In genomic region chr19:7897289-7897688, GRCh38 we compare ENCODE assay signal across 1 cellular context.
A peak's percentile ranks its signal among the peaks of the same experiment; 100 is the strongest.
TF ChIP-seq lines count a peak whose summit lies in the region.

No MANE protein-coding gene starts in this region.

TF ChIP-seq in HepG2, 621 proteins besides CTCF, POLR2A, EP300 and RAD21 (continued from another document and continues in another):
- TF ChIP-seq DDIT3 (CRISPR knock-in tag; IDR thresholded peaks at IDR 0.05) = no peak
- peak; percentile 73 for TF ChIP-seq GATAD2A (CRISPR knock-in tag; IDR thresholded peaks at IDR 0.05)
- no peak for TF ChIP-seq ZNF850 (CRISPR knock-in tag; conservative IDR thresholded peaks at IDR 0.05)
- TF ChIP-seq ZNF501 (CRISPR knock-in tag; IDR thresholded peaks at IDR 0.05) = peak; percentile 53; the same call in 1 of the 2 replicates
- TF ChIP-seq ZNF740 (CRISPR knock-in tag; IDR thresholded peaks at IDR 0.05) = no peak
- TF ChIP-seq, protein P1, sequence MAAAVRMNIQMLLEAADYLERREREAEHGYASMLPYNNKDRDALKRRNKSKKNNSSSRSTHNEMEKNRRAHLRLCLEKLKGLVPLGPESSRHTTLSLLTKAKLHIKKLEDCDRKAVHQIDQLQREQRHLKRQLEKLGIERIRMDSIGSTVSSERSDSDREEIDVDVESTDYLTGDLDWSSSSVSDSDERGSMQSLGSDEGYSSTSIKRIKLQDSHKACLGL (CRISPR knock-in tag; IDR thresholded peaks at IDR 0.05) = no peak
- TF ChIP-seq SOX6 (IDR thresholded peaks at IDR 0.05) = no peak
- TF ChIP-seq SOX6 (CRISPR knock-in tag; IDR thresholded peaks at IDR 0.05) = peak; percentile 74
- TF ChIP-seq TEAD3 (CRISPR knock-in tag; optimal IDR thresholded peaks at IDR 0.05; ENCODE audit: borderline replicate concordance) = peak; percentile 33
- no peak for TF ChIP-seq ZBTB7A (CRISPR knock-in tag; IDR thresholded peaks at IDR 0.05)
- no peak for TF ChIP-seq ZNF484 (CRISPR knock-in tag; IDR thresholded peaks at IDR 0.05; ENCODE audit: borderline replicate concordance, low read depth)
- 0 out of 2 replicates have a peak, but pooled peaks have one; percentile 33 for TF ChIP-seq ZNF142 (CRISPR knock-in tag; IDR thresholded peaks at IDR 0.05)
- no peak for TF ChIP-seq ZNF44 (CRISPR knock-in tag; IDR thresholded peaks at IDR 0.05)
- no peak for TF ChIP-seq ZNF761 (CRISPR knock-in tag; conservative IDR thresholded peaks at IDR 0.05)
- peak; percentile 44 for TF ChIP-seq FOXA3 (CRISPR knock-in tag; IDR thresholded peaks at IDR 0.05)
- no peak for TF ChIP-seq CC2D1A (CRISPR knock-in tag; IDR thresholded peaks at IDR 0.05)
- TF ChIP-seq ZMYM4 (CRISPR knock-in tag; IDR thresholded peaks at IDR 0.05) = peak; percentile 54; the same call in 1 of the 2 replicates
- no peak for TF ChIP-seq KAT2B (IDR thresholded peaks at IDR 0.05; ENCODE audit: borderline replicate concordance, low read depth, low read length)
- 0 out of 2 replicates have a peak, but pooled peaks have one; percentile 45 for TF ChIP-seq ZNF234 (CRISPR knock-in tag; conservative IDR thresholded peaks at IDR 0.05)
- no peak for TF ChIP-seq ZNF296 (CRISPR knock-in tag; conservative IDR thresholded peaks at IDR 0.05)
- TF ChIP-seq, protein P2, sequence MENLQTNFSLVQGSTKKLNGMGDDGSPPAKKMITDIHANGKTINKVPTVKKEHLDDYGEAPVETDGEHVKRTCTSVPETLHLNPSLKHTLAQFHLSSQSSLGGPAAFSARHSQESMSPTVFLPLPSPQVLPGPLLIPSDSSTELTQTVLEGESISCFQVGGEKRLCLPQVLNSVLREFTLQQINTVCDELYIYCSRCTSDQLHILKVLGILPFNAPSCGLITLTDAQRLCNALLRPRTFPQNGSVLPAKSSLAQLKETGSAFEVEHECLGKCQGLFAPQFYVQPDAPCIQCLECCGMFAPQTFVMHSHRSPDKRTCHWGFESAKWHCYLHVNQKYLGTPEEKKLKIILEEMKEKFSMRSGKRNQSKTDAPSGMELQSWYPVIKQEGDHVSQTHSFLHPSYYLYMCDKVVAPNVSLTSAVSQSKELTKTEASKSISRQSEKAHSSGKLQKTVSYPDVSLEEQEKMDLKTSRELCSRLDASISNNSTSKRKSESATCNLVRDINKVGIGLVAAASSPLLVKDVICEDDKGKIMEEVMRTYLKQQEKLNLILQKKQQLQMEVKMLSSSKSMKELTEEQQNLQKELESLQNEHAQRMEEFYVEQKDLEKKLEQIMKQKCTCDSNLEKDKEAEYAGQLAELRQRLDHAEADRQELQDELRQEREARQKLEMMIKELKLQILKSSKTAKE (CRISPR knock-in tag; IDR thresholded peaks at IDR 0.05; ENCODE audit: borderline replicate concordance) = no peak
- TF ChIP-seq DMAP1 (CRISPR knock-in tag; IDR thresholded peaks at IDR 0.05) = no peak; the same call in 1 of the 2 replicates
- no peak for TF ChIP-seq XRCC5 (optimal IDR thresholded peaks at IDR 0.05; ENCODE audit: low read length)
- TF ChIP-seq TP53 (CRISPR knock-in tag; conservative IDR thresholded peaks at IDR 0.05) = no peak
- TF ChIP-seq ZKSCAN1 (IDR thresholded peaks at IDR 0.05; ENCODE audit: low read length) = peak; percentile 22; the same call in 1 of the 2 replicates
- TF ChIP-seq, protein P3, sequence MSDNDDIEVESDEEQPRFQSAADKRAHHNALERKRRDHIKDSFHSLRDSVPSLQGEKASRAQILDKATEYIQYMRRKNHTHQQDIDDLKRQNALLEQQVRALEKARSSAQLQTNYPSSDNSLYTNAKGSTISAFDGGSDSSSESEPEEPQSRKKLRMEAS (IDR thresholded peaks at IDR 0.05) = no peak
- TF ChIP-seq ATF6 (CRISPR knock-in tag; conservative IDR thresholded peaks at IDR 0.05) = no peak
- TF ChIP-seq JDP2 (CRISPR knock-in tag; IDR thresholded peaks at IDR 0.05; ENCODE audit: borderline replicate concordance) = no peak
- TF ChIP-seq, protein P4, sequence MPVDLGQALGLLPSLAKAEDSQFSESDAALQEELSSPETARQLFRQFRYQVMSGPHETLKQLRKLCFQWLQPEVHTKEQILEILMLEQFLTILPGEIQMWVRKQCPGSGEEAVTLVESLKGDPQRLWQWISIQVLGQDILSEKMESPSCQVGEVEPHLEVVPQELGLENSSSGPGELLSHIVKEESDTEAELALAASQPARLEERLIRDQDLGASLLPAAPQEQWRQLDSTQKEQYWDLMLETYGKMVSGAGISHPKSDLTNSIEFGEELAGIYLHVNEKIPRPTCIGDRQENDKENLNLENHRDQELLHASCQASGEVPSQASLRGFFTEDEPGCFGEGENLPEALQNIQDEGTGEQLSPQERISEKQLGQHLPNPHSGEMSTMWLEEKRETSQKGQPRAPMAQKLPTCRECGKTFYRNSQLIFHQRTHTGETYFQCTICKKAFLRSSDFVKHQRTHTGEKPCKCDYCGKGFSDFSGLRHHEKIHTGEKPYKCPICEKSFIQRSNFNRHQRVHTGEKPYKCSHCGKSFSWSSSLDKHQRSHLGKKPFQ (CRISPR knock-in tag; IDR thresholded peaks at IDR 0.05; ENCODE audit: insufficient replicate concordance) = peak; percentile 33
- no peak for TF ChIP-seq REPIN1 (CRISPR knock-in tag; IDR thresholded peaks at IDR 0.05; ENCODE audit: borderline replicate concordance, low read depth)
- peak; percentile 64 for TF ChIP-seq ARID5B (CRISPR knock-in tag; IDR thresholded peaks at IDR 0.05)
- no peak for TF ChIP-seq ZNF451 (CRISPR knock-in tag; IDR thresholded peaks at IDR 0.05)
- peak; percentile 62 for TF ChIP-seq SKI (IDR thresholded peaks at IDR 0.05; ENCODE audit: partially characterized antibody)
- TF ChIP-seq MYC (CRISPR knock-in tag; IDR thresholded peaks at IDR 0.05; ENCODE audit: borderline replicate concordance) = peak; percentile 29; the same call in 1 of the 2 replicates
- no peak for TF ChIP-seq ZSCAN22 (CRISPR knock-in tag; IDR thresholded peaks at IDR 0.05)
- TF ChIP-seq FOXK1 (CRISPR knock-in tag; IDR thresholded peaks at IDR 0.05; ENCODE audit: borderline replicate concordance, low read depth) = no peak; the same call in 1 of the 2 replicates
- no peak for TF ChIP-seq PPARG (CRISPR knock-in tag; conservative IDR thresholded peaks at IDR 0.05)
- TF ChIP-seq ZNF264 (CRISPR knock-in tag; IDR thresholded peaks at IDR 0.05) = peak; percentile 63; the same call in 1 of the 2 replicates
- TF ChIP-seq, protein P5, sequence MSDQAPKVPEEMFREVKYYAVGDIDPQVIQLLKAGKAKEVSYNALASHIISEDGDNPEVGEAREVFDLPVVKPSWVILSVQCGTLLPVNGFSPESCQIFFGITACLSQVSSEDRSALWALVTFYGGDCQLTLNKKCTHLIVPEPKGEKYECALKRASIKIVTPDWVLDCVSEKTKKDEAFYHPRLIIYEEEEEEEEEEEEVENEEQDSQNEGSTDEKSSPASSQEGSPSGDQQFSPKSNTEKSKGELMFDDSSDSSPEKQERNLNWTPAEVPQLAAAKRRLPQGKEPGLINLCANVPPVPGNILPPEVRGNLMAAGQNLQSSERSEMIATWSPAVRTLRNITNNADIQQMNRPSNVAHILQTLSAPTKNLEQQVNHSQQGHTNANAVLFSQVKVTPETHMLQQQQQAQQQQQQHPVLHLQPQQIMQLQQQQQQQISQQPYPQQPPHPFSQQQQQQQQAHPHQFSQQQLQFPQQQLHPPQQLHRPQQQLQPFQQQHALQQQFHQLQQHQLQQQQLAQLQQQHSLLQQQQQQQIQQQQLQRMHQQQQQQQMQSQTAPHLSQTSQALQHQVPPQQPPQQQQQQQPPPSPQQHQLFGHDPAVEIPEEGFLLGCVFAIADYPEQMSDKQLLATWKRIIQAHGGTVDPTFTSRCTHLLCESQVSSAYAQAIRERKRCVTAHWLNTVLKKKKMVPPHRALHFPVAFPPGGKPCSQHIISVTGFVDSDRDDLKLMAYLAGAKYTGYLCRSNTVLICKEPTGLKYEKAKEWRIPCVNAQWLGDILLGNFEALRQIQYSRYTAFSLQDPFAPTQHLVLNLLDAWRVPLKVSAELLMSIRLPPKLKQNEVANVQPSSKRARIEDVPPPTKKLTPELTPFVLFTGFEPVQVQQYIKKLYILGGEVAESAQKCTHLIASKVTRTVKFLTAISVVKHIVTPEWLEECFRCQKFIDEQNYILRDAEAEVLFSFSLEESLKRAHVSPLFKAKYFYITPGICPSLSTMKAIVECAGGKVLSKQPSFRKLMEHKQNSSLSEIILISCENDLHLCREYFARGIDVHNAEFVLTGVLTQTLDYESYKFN (CRISPR knock-in tag; conservative IDR thresholded peaks at IDR 0.05) = peak; percentile 83
